In the genomic region with DNA sequence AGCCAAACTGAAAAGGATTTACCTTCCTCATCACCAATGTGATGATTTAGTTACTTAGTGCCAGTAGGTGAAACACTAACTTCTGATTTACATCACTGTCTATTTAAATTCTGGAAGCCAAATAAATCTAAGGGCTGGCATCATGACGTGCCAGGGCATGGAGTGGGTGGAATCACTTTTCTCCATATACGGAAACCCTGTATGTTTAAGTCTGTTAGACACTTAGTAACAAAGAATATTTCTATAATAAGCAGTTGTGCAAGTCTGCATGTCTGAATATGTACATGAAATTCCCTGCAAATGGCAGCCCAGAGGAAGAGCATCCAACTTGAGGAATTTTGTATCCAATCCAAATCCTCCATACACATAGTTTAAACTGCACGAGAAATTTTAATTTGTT, we compare ENCODE assay signal across 8 cellular contexts.
"Had no signal": no experiment of that assay in that cellular context is flagged by ENCODE, and none has a peak within 500 bp of the region (broad histone marks: within the 10 kb centered on the region; RNA-seq: fewer than 3 reads in every experiment).

No MANE protein-coding gene starts in this region.

- H3K27ac Mint-ChIP-seq: GM23338, H9, IgD-negative memory B cell had no signal

- H3K9me3 Mint-ChIP-seq: GM23338 had no signal

- H2AFZ ChIP-seq: GM23338 had no signal

- H3K27ac ChIP-seq: HL-60 had no signal

- DNase-seq: H9, HCEC 1CT had no signal

- ATAC-seq: GM23338, HepG2 had no signal

- H3K4me3 ChIP-seq: GM23338 had no signal

- H3K27me3 Mint-ChIP-seq: IgD-negative memory B cell had no signal

- FAIRE-seq: H1, H54, HepG2 had no signal

- H3K4me3 Mint-ChIP-seq: GM23338, H9, IgD-negative memory B cell had no signal

- H3K4me1 Mint-ChIP-seq: H9 had no signal

- H3K4me2 ChIP-seq: GM23338 had no signal
